11 cellular contexts compared by ENCODE assay signal in the genomic region with DNA sequence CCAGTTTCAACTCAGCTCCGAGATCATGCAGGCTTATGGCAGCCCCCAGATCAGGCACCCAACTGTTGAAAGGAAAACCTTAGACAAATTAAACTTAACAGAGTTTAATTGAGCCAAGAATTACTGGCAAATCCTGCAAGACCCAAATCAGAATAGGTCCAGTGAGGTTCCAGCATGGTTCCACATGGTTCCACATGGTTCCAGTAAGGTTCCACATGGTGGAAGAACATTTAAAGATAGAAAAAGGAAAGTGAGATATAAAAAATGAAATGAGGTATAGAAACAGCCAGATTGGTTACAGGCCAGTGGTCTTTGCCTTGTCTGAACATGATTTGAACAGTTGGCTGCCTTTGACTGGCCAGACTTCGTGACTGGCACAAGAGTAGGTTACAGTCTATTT.
"Had no signal": no experiment of that assay in that cellular context is flagged by ENCODE, and none has a peak within 500 bp of the region (broad histone marks: within the 10 kb centered on the region; RNA-seq: fewer than 3 reads in every experiment).

No MANE protein-coding gene starts in this region.

- H3K4me2 ChIP-seq: GM23338 had no signal

- H3K9ac ChIP-seq: GM23248 had no signal

- ATAC-seq: GM23338, HCT116 had no signal

- H3K27ac ChIP-seq: GM23248 had no signal

- H3K9me3 ChIP-seq: HAP-1 had no signal

- H2AFZ ChIP-seq: GM23248, GM23338 had no signal

- H3K36me3 ChIP-seq: HAP-1 had no signal

- H3K4me3 ChIP-seq: GM23248, GM23338, HAP-1 had no signal

- FAIRE-seq: H1, H54 had no signal

- DNase-seq: GM23248, GOT3, H7, H9, HCEC 1CT, HFFc6 had no signal
